In genomic region chr7:7564323-7564780, GRCh38 we compare ENCODE assay signal across 11 cellular contexts. TPM values are rescaled to one million over a fixed set of nuclear protein-coding genes. Genes with fewer than 3 reads are reported as not detected.
DNase-seq lines count a peak whose midpoint lies in the region; ATAC-seq and TF ChIP-seq lines count a peak whose summit lies in the region.
"Had no signal": no experiment of that assay in that cellular context is flagged by ENCODE, and none has a peak within 500 bp of the region (broad histone marks: within the 10 kb centered on the region; RNA-seq: fewer than 3 reads in every experiment).

No MANE protein-coding gene starts in this region.

- H3K9me3 Mint-ChIP-seq in CD8-positive, alpha-beta memory T cell, result peaks cover 0 to 5% (median 0%) of the 10 kb centered on the region in 5 donors
- H3K9me3 Mint-ChIP-seq: activated T-helper 17 cell treated with anti-CD3 and anti-CD28 coated beads, Interleukin-2, amount 50 U/mL, for 72 hours had no signal

- DNase-seq in DMS53 treated with DMSO at 0.1 percent for 48 hours (lab: John Stamatoyannopoulos, UW; ENCODE audit: unreplicated experiment) (peak; percentile 10), NCI-H460 (ENCODE audit: extremely low read depth, low read depth) (peak; percentile 67), breast epithelium (ENCODE audit: low spot score in 2 of 2) (peak in 1 of 2 donors; percentile 56), myocyte (ENCODE audit: low read depth) (peak; percentile 54), T-helper 17 cell (no peak), NCI-H524 treated with DMSO at 0.1 percent for 48 hours (lab: John Stamatoyannopoulos, UW) (no peak)
- no peak for DNase-seq in CD8-positive, alpha-beta memory T cell
- DNase-seq: DND-41, thyroid gland had no signal

- no peak overlapping the region for H3K27ac Mint-ChIP-seq in T-helper 17 cell
- H3K27ac Mint-ChIP-seq in CD8-positive, alpha-beta memory T cell, result no peak overlapping the region
- H3K27ac Mint-ChIP-seq: activated T-helper 17 cell treated with anti-CD3 and anti-CD28 coated beads, Interleukin-2, amount 50 U/mL, for 72 hours had no signal

- POLR2A ChIA-PET in CD8-positive, alpha-beta memory T cell (lab: Charles Lee), result no interaction called here

- peak overlapping the region; percentile 94 to 95 for H3K27ac ChIP-seq in breast epithelium
- H3K27ac ChIP-seq in CD8-positive, alpha-beta memory T cell (ENCODE audit: low read depth, low read length), result no peak overlapping the region

- no peak for TF ChIP-seq CTCF in breast epithelium (IDR thresholded peaks at IDR 0.05)

- CTCF ChIA-PET in CD8-positive, alpha-beta memory T cell (lab: Charles Lee), result interaction anchor here (1.1 kb wide), 1 partner anchor 9 kb away, joined by 3 read pairs; no protein-coding TSS in a partner anchor

- no peaks in the 10 kb centered on the region for H3K9me3 ChIP-seq in breast epithelium
- H3K9me3 ChIP-seq in T-helper 17 cell (ENCODE audit: control insufficient read depth, low read length, poor library complexity, severe bottlenecking), result no peaks in the 10 kb centered on the region
- H3K9me3 ChIP-seq in CD8-positive, alpha-beta memory T cell (ENCODE audit: low read length), result no peaks in the 10 kb centered on the region
- H3K9me3 ChIP-seq: thyroid gland had no signal

- no peaks in the 10 kb centered on the region for H3K27me3 ChIP-seq in breast epithelium
- no peaks in the 10 kb centered on the region for H3K27me3 ChIP-seq in CD8-positive, alpha-beta memory T cell (ENCODE audit: insufficient read depth, low read length, poor library complexity, severe bottlenecking)
- H3K27me3 ChIP-seq: thyroid gland had no signal

- H3K4me1 ChIP-seq in breast epithelium, result peaks cover 0 to 21% of the 10 kb centered on the region in 2 donors
- peaks cover 37% of the 10 kb centered on the region for H3K4me1 ChIP-seq in CD8-positive, alpha-beta memory T cell (ENCODE audit: insufficient read depth, low read length)

- peaks cover 2% of the 10 kb centered on the region for H3K36me3 Mint-ChIP-seq in T-helper 17 cell (ENCODE audit: low read depth)
- peaks cover 0 to 11% (median 6%) of the 10 kb centered on the region in 3 donors for H3K36me3 Mint-ChIP-seq in CD8-positive, alpha-beta memory T cell

- H3K36me3 ChIP-seq in breast epithelium, result no peaks in the 10 kb centered on the region
- H3K36me3 ChIP-seq in CD8-positive, alpha-beta memory T cell (ENCODE audit: insufficient read depth, low read length), result no peaks in the 10 kb centered on the region
- H3K36me3 ChIP-seq: thyroid gland had no signal

- intact Hi-C loops in breast epithelium (cut with DNase I; ENCODE audit: low total_unique reads), result no loop called here

- H3K4me1 Mint-ChIP-seq in T-helper 17 cell, result peaks cover 19% of the 10 kb centered on the region
- peaks cover 19 to 22% (median 22%) of the 10 kb centered on the region in 3 donors for H3K4me1 Mint-ChIP-seq in CD8-positive, alpha-beta memory T cell

- no peak overlapping the region for H3K4me3 ChIP-seq in breast epithelium
- H3K4me3 ChIP-seq in CD8-positive, alpha-beta memory T cell (ENCODE audit: low read length), result no peak overlapping the region
- H3K4me3 ChIP-seq: thyroid gland had no signal

- no peak for ATAC-seq in HG03175 (IDR thresholded peaks at IDR 0.05; ENCODE audit: unreplicated experiment)
- no peak for ATAC-seq in T-helper 17 cell

- H3K4me3 Mint-ChIP-seq in T-helper 17 cell, result no peak overlapping the region
- no peak overlapping the region for H3K4me3 Mint-ChIP-seq in CD8-positive, alpha-beta memory T cell
- H3K4me3 Mint-ChIP-seq: activated T-helper 17 cell treated with anti-CD3 and anti-CD28 coated beads, Interleukin-2, amount 50 U/mL, for 72 hours had no signal

- TF ChIP-seq POLR2A in breast epithelium (IDR thresholded peaks at IDR 0.05), result no peak

- H3K27me3 Mint-ChIP-seq in T-helper 17 cell, result no peaks in the 10 kb centered on the region
- H3K27me3 Mint-ChIP-seq in CD8-positive, alpha-beta memory T cell, result no peaks in the 10 kb centered on the region
- H3K27me3 Mint-ChIP-seq: activated T-helper 17 cell treated with anti-CD3 and anti-CD28 coated beads, Interleukin-2, amount 50 U/mL, for 72 hours had no signal

RNA-seq across cellular contexts. Expression of gene MIOS, which starts 2.3 kb away (rescaled TPM):
- 49.7 and 61.5 TPM in 2 replicates for total RNA-seq in NCI-H460 (2014; rRNA removed; shearing (Covaris generic))
- 62.4 and 75.2 TPM in 2 replicates for polyA plus RNA-seq in NCI-H460 (2014; cell fraction: nucleus; rRNA removed)
- 10 to 100 TPM; 35.0 to 59.9 (median 56.7) TPM for total RNA-seq in breast epithelium
- 84.2 and 88.2 TPM in 2 replicates for total RNA-seq in myocyte
- polyA plus RNA-seq in myocyte (2012), result 9.1 TPM
- 10 to 100 TPM; 26.1 to 29.2 TPM for total RNA-seq in T-helper 17 cell
- 10 to 100 TPM; 38.2 to 38.7 TPM for total RNA-seq in CD8-positive, alpha-beta memory T cell
- 18.8 TPM for polyA plus RNA-seq in CD8-positive, alpha-beta memory T cell

RNA-seq across cellular contexts. Expression of gene COL28A1, which starts 28.7 kb away (rescaled TPM):
- total RNA-seq in NCI-H460 (2014; rRNA removed; shearing (Covaris generic)), result 0.12 and 0.29 TPM in 2 replicates
- polyA plus RNA-seq in NCI-H460 (2014; cell fraction: nucleus; rRNA removed), result 0.29 TPM in 1 of 2 replicates, not detected in the other
- total RNA-seq in breast epithelium, result 1 to 10 TPM; 1.1 to 5.7 (median 4.9) TPM
- total RNA-seq in myocyte, result 0.88 and 2.2 TPM in 2 replicates
- 0.35 TPM for polyA plus RNA-seq in myocyte (2012)
- under 1 TPM in 1 of 2 donors, not detected in 1; 0.10 TPM for total RNA-seq in T-helper 17 cell
- total RNA-seq in CD8-positive, alpha-beta memory T cell, result not detected
- polyA plus RNA-seq in CD8-positive, alpha-beta memory T cell, result not detected

Comparison
In these comparisons a context has a peak if more than half of its experiments do, and no peak if none do; other contexts are left out.
1. DNase-seq: peak in DMS53 treated with DMSO at 0.1 percent for 48 hours (single experiment), NCI-H460 (single experiment) and myocyte (single experiment); none in T-helper 17 cell (0 of 3), NCI-H524 treated with DMSO at 0.1 percent for 48 hours (single experiment) and CD8-positive, alpha-beta memory T cell (0 of 5).